Comparison of ENCODE assay signal across 12 cellular contexts in the genomic region with DNA sequence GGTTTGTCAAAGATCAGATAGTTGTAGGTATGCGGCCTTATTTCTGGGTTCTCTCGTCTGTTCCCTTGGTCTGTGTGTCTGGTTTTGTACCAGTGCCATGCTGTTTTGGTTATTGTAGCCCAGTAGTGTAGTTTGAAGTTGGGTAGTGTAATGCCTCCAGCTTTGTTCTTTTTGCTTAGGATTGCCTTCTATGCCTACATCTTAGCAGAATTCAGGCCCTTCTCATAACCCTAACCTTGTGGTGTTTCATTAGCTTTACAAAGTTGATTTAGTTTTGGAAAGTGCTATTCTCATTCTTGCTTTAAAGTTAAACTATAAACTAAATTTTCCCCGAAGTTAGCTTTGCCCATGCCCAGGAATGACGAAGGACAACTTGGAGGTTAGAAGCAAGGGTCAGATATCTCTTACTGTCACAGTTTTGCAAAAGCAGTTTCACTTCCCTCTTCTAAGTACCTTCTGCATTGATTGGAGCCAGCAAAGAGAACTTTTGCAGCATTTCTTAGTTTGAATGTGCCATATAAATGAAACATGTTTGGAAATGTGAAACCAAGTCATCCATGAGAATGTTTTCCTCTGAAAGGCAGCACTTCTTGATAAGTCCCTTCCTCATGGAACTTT.
DNase-seq lines count a peak whose midpoint lies in the region; ATAC-seq and TF ChIP-seq lines count a peak whose summit lies in the region.
"Had no signal": no experiment of that assay in that cellular context is flagged by ENCODE, and none has a peak within 500 bp of the region (broad histone marks: within the 10 kb centered on the region; RNA-seq: fewer than 3 reads in every experiment).

No MANE protein-coding gene starts in this region.

- CTCF ChIA-PET in OCI-LY7 (lab: Charles Lee; ENCODE audit: unreplicated experiment) = no interaction called here

- H3K4me3 ChIP-seq in OCI-LY7 (ENCODE audit: low read depth, low read length, poor library complexity, severe bottlenecking) = peak overlapping the region; percentile 70
- H3K4me3 ChIP-seq: GM23338 had no signal

- intact Hi-C loops in OCI-LY7 (cut with micrococcal nuclease; ENCODE audit: unreplicated experiment) = loop anchor here (5.0 kb wide), 2 partner anchors 85 to 295 kb away; no protein-coding TSS in a partner anchor
- intact Hi-C loops in posterior cingulate gyrus (cut with DNase I) = no loop called here

- no TSS peak for BruUV-seq in OCI-LY7 (replicated peaks; lab: Mats Ljungman, UMichigan)

- ATAC-seq in GM19463 (IDR thresholded peaks at IDR 0.05; ENCODE audit: unreplicated experiment) = peak; percentile 91
- peak; percentile 85 for ATAC-seq in HG03097 (IDR thresholded peaks at IDR 0.05; ENCODE audit: low FRiP score, unreplicated experiment)
- ATAC-seq: GM23338 had no signal

- H3K9me3 ChIP-seq in OCI-LY7 (ENCODE audit: low read length) = peaks cover 33% of the 10 kb centered on the region

- peak; percentile 46 for DNase-seq in GM13977 (ENCODE audit: low spot score)
- DNase-seq in OCI-LY7 (ENCODE audit: low spot score) = peak; percentile 86
- no peak for DNase-seq in NCI-H446 (lab: John Stamatoyannopoulos, UW)
- no peak for DNase-seq in posterior cingulate gyrus
- no peak for DNase-seq in NCI-H748 treated with DMSO at 0.1 percent for 48 hours (lab: John Stamatoyannopoulos, UW)
- DNase-seq in iPS-NIHi7 (ENCODE audit: extremely low spot score) = no peak
- DNase-seq: NCI-H1048; SHP77; stimulated activated CD4-positive, alpha-beta T cell treated with anti-CD3 and anti-CD28 coated beads, Interleukin-4, amount 100 ng/mL, for 24 hours had no signal

- peak overlapping the region; percentile 74 for H3K4me2 ChIP-seq in OCI-LY7 (ENCODE audit: low read length)
- H3K4me2 ChIP-seq: GM23338 had no signal

- H3K9me2 ChIP-seq in OCI-LY7 (ENCODE audit: insufficient read depth, low read length) = no peaks in the 10 kb centered on the region

- H3K79me2 ChIP-seq in OCI-LY7 (ENCODE audit: insufficient read depth, low read depth, low read length) = peaks cover 46% of the 10 kb centered on the region

- in situ Hi-C loops in GM13977 (cut with MboI; ENCODE audit: low pct_unique_long_range_greater_than_20kb, low sequenced_read_pairs, unreplicated experiment) = no loop called here

- POLR2A ChIA-PET in OCI-LY7 (lab: Charles Lee) = interaction anchor here (1.0 to 4.5 kb wide), 8 partner anchors 10 to 96 kb away, joined by 3 to 21 read pairs (median 4); no protein-coding TSS in a partner anchor

- H3K4me1 ChIP-seq in OCI-LY7 (ENCODE audit: insufficient read depth, low read length, poor library complexity, severe bottlenecking) = peaks cover 99% of the 10 kb centered on the region

- H3K27ac ChIP-seq in OCI-LY7 (ENCODE audit: low read depth, low read length, poor library complexity, severe bottlenecking) = peak overlapping the region; percentile 96

- H2AFZ ChIP-seq in OCI-LY7 (ENCODE audit: low read length) = peak overlapping the region; percentile 56; the same call in 1 of the 2 replicates
- H2AFZ ChIP-seq: GM23338 had no signal

- H4K20me1 ChIP-seq in OCI-LY7 (ENCODE audit: insufficient read depth, low read length) = no peaks in the 10 kb centered on the region

- peaks cover 30% of the 10 kb centered on the region for H3K36me3 ChIP-seq in OCI-LY7 (ENCODE audit: insufficient read depth, low read length)

- TF ChIP-seq CTCF in GM13977 (IDR thresholded peaks at IDR 0.05; ENCODE audit: extremely low read depth, insufficient read depth, missing control alignments) (no peak), OCI-LY7 (conservative IDR thresholded peaks at IDR 0.05; ENCODE audit: low read length) (no peak)

Comparison
In these comparisons a context has a peak if more than half of its experiments do, and no peak if none do; other contexts are left out.
1. DNase-seq: peak in GM13977 (single experiment) and OCI-LY7 (single experiment); none in NCI-H446 (0 of 2), posterior cingulate gyrus (0 of 10), NCI-H748 treated with DMSO at 0.1 percent for 48 hours (single experiment) and iPS-NIHi7 (single experiment).